ENCODE assay signal across 1 cellular context in the genomic region with DNA sequence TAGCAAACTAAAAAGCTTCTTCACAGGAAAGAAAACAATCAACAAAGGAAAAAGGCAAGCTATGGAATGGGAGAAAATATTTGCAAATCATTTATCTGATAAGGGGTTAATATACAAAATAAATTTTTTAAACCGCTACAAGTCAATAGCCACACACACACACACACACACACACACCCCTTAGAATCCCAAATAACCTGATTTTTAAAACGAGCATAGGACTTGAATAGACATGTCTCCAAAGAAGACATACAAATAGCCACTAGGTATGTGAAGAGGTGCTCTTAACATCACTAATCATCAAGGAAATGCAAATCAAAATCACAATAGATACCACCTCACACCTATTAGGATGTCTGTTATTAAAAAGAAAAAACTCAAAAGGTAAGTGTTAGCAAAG.
A peak's percentile ranks its signal among the peaks of the same experiment; 100 is the strongest.
TF ChIP-seq lines count a peak whose summit lies in the region.

No MANE protein-coding gene starts in this region.

TF ChIP-seq in K562, 482 proteins besides CTCF, POLR2A, EP300 and RAD21 (continued from another document):
- TF ChIP-seq YY1 (IDR thresholded peaks at IDR 0.05; ENCODE audit: borderline replicate concordance in 1 of 3, control insufficient read depth in 1 of 3, extremely low read depth in 1 of 3, insufficient read depth in 3 of 3, insufficient read length in 1 of 3, insufficient replicate concordance in 2 of 3, low read depth in 1 of 3, low read length in 2 of 3) = no peak
- TF ChIP-seq SMARCA5 (IDR thresholded peaks at IDR 0.05) = peak; percentile 9; the same call in 1 of the 2 replicates
- 0 out of 2 replicates have a peak, but pooled peaks have one; percentile 8 for TF ChIP-seq EHMT2 (IDR thresholded peaks at IDR 0.05)
- 0 out of 4 replicates have a peak, but pooled peaks of 1 of the 2 experiments have one; percentile 26 for TF ChIP-seq FOXK2 (conservative IDR thresholded peaks at IDR 0.05 in 1 of 2, IDR thresholded peaks at IDR 0.05 in 1 of 2; ENCODE audit: low read depth in 2 of 2)
